In the genomic region with DNA sequence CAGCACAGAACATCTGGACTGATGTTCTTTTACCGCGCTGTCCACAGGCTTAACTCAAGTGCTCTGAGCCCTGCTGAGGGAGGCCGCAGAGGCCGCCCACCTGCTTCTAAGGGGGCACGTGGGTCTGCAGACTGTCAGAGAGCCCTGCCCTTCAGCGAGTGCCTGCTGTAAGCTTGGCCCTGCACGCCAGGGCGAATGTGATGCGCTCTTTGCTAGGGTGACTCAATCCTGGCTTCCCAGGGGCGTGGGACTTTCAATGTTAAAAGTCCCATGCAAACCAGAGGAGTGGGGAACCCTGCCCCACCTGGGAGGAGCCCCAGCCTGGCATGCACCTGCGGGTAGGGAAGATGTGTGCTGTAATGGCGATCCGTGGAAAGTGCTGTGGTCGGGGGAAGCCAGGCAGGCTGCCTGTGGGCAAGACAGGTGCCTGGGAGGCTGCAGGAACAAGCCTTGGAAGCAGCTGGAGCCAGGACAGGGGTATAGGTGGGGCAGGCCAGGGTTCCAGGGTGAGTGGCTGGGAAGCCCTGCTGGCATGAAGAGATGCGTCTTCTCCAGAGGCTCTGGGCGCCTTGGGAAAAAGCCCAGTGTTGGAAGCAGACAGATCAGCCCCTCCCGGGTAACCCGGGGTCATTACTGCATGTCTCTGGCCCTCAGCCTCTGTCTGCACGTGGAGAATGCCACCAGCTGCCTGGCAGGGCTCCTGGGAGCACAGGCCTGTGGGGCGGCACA, we compare ENCODE assay signal across 8 cellular contexts. TPM values are rescaled to one million over a fixed set of nuclear protein-coding genes. Genes with fewer than 3 reads are reported as not detected.
DNase-seq lines count a peak whose midpoint lies in the region; ATAC-seq and TF ChIP-seq lines count a peak whose summit lies in the region.

No MANE protein-coding gene starts in this region.

- H3K9me3 ChIP-seq in fibroblast of lung (ENCODE audit: control insufficient read depth, insufficient read depth, low read depth, low read length) (no peaks in the 10 kb centered on the region), aorta (ENCODE audit: control insufficient read depth, low read length) (no peaks in the 10 kb centered on the region)

- no peaks in the 10 kb centered on the region for H4K20me1 ChIP-seq in fibroblast of lung (ENCODE audit: control insufficient read depth, extremely low read depth, insufficient read depth, low read length)

- peaks cover 5% of the 10 kb centered on the region for H3K27me3 ChIP-seq in fibroblast of lung (ENCODE audit: control insufficient read depth, insufficient read depth, low read length)
- H3K27me3 ChIP-seq in aorta (ENCODE audit: control insufficient read depth in 1 of 2, insufficient read depth in 2 of 2, low read length in 1 of 2), result no peaks in the 10 kb centered on the region

- H3K27ac ChIP-seq in fibroblast of lung (ENCODE audit: insufficient read depth, low read length), result no peak overlapping the region
- H3K27ac ChIP-seq in aorta (ENCODE audit: low read depth in 1 of 2, low read length in 2 of 2), result peak overlapping the region in 1 of 2 donors; percentile 2

- peak overlapping the region; percentile 37 for H2AFZ ChIP-seq in fibroblast of lung (ENCODE audit: low read length)

- CTCF ChIA-PET in activated CD8-positive, alpha-beta T cell treated with anti-CD3 and anti-CD28 coated beads for 36 hours (lab: Charles Lee), result interaction anchor here (0.9 to 3.9 kb wide), 7 partner anchors 12 to 260 kb away, joined by 3 to 30 read pairs (median 3); no protein-coding TSS in a partner anchor

- ATAC-seq in GM21737 (IDR thresholded peaks at IDR 0.05; ENCODE audit: unreplicated experiment), result peak; percentile 25
- ATAC-seq in activated CD8-positive, alpha-beta T cell treated with anti-CD3 and anti-CD28 coated beads for 36 hours, result peak; percentile 67
- ATAC-seq in aorta (ENCODE audit: low FRiP score), result peak; percentile 24

- H3K4me2 ChIP-seq in fibroblast of lung (ENCODE audit: extremely low read depth, insufficient read depth, low read length), result peak overlapping the region; percentile 87

- H3K4me1 Mint-ChIP-seq in activated CD8-positive, alpha-beta T cell treated with anti-CD3 and anti-CD28 coated beads for 36 hours (ENCODE audit: low read depth), result peaks cover 47% of the 10 kb centered on the region

- H3K36me3 ChIP-seq in fibroblast of lung (ENCODE audit: control insufficient read depth, insufficient read depth, low read length) (peaks cover 2% of the 10 kb centered on the region), aorta (ENCODE audit: control insufficient read depth in 1 of 2, insufficient read depth in 2 of 2, low read length in 1 of 2) (no peaks in the 10 kb centered on the region)

- peaks cover 14% of the 10 kb centered on the region for H3K36me3 Mint-ChIP-seq in activated CD8-positive, alpha-beta T cell treated with anti-CD3 and anti-CD28 coated beads for 36 hours (ENCODE audit: low read depth)

- no peaks in the 10 kb centered on the region for H3K9me3 Mint-ChIP-seq in activated CD8-positive, alpha-beta T cell treated with anti-CD3 and anti-CD28 coated beads for 36 hours

- H3K4me1 ChIP-seq in fibroblast of lung (ENCODE audit: control insufficient read depth, extremely low read depth, insufficient read depth, low read length), result peaks cover 20% of the 10 kb centered on the region
- no peaks in the 10 kb centered on the region for H3K4me1 ChIP-seq in aorta (ENCODE audit: control insufficient read depth in 1 of 2, insufficient read depth in 2 of 2, low read length in 2 of 2)

- no peak for TF ChIP-seq CTCF in activated CD8-positive, alpha-beta T cell treated with anti-CD3 and anti-CD28 coated beads for 36 hours (IDR thresholded peaks at IDR 0.05)
- no peak for TF ChIP-seq CTCF in fibroblast of lung (conservative IDR thresholded peaks at IDR 0.05 in 1 of 2, IDR thresholded peaks at IDR 0.05 in 1 of 2; ENCODE audit: low read depth in 1 of 2, low read length in 2 of 2)

- H3K27ac Mint-ChIP-seq in activated CD8-positive, alpha-beta T cell treated with anti-CD3 and anti-CD28 coated beads for 36 hours, result peak overlapping the region; percentile 63

- H3K4me3 Mint-ChIP-seq in activated CD8-positive, alpha-beta T cell treated with anti-CD3 and anti-CD28 coated beads for 36 hours, result peak overlapping the region; percentile 81

- DNase-seq in GM03348 (ENCODE audit: low spot score), result peak; percentile 66
- peak; percentile 52 for DNase-seq in LHCN-M2 (ENCODE audit: low read depth)
- DNase-seq in activated CD8-positive, alpha-beta T cell treated with anti-CD3 and anti-CD28 coated beads for 36 hours, result peak; percentile 92
- DNase-seq in fibroblast of lung (ENCODE audit: low read depth in 2 of 2), result peak; percentile 23 to 48
- DNase-seq in occipital lobe (lab: John Stamatoyannopoulos, UW), result peak; percentile 34
- peak in 1 of 2 donors; percentile 71 for DNase-seq in aorta
- no peak for DNase-seq in NCI-H345 treated with DMSO at 0.1 percent for 48 hours (lab: John Stamatoyannopoulos, UW; ENCODE audit: unreplicated experiment)

- no peak overlapping the region for H3K9ac ChIP-seq in fibroblast of lung (ENCODE audit: insufficient read depth, low read length)

- peaks cover 34% of the 10 kb centered on the region for H3K79me2 ChIP-seq in fibroblast of lung (ENCODE audit: control insufficient read depth, insufficient read depth, low read length)

- peaks cover 7% of the 10 kb centered on the region for H3K27me3 Mint-ChIP-seq in activated CD8-positive, alpha-beta T cell treated with anti-CD3 and anti-CD28 coated beads for 36 hours

- WGBS in aorta, 2 donors, result 5 to 8% methylated on average over 20 of the region's 20 CpGs

- H3K4me3 ChIP-seq in fibroblast of lung (replicated peaks in 1 of 4; ENCODE audit: control extremely low read depth in 1 of 4, insufficient read depth in 1 of 4, low read depth in 3 of 4, low read length in 4 of 4) (peak overlapping the region; percentile 6 to 91 (median 25)), aorta (ENCODE audit: low read length in 2 of 2) (no peak overlapping the region)

- POLR2A ChIA-PET in activated CD8-positive, alpha-beta T cell treated with anti-CD3 and anti-CD28 coated beads for 36 hours (lab: Charles Lee), result interaction anchor here (1.1 to 11.3 kb wide), 4 partner anchors 8 to 57 kb away, joined by 3 to 138 read pairs (median 8); a partner anchor contains a TSS

- intact Hi-C loops in activated CD8-positive, alpha-beta T cell treated with anti-CD3 and anti-CD28 coated beads for 36 hours (cut with micrococcal nuclease), result no loop called here
- intact Hi-C loops in aorta (cut with DNase I), result loop anchor here (5.0 to 10.0 kb wide), 3 partner anchors 58 to 335 kb away; a partner anchor contains a TSS

RNA-seq across cellular contexts. Expression of a gene that starts 0.6 kb away (rescaled TPM):
- 22.4 and 30.0 TPM in 2 replicates for total RNA-seq in LHCN-M2 (2014; rRNA removed)
- 13.9 TPM for polyA plus RNA-seq in LHCN-M2 (2012)
- 10 to 100 TPM; 39.0 to 40.6 TPM for total RNA-seq in activated CD8-positive, alpha-beta T cell treated with anti-CD3 and anti-CD28 coated beads for 36 hours
- 16.9 and 17.0 TPM in 2 replicates for total RNA-seq in fibroblast of lung
- 8.5 and 10.4 TPM in 2 replicates for polyA plus RNA-seq in fibroblast of lung
- 9.1 and 13.2 TPM in 2 replicates for polyA plus RNA-seq in fibroblast of lung (2012)
- polyA minus RNA-seq in fibroblast of lung (ENCODE audit: low replicate concordance), result 8.0 and 16.1 TPM in 2 replicates
- 26.0 TPM for total RNA-seq in occipital lobe
- 10 to 100 TPM; 19.6 to 28.2 TPM for total RNA-seq in aorta
- polyA plus RNA-seq in aorta, result 10 to 100 TPM in 1 of 2 donors, 1 to 10 TPM in 1; 5.5 to 22.2 TPM

RNA-seq across cellular contexts. Expression of a gene that starts 3.1 kb away (rescaled TPM):
- total RNA-seq in LHCN-M2 (2014; rRNA removed) (not detected in 2 replicates), fibroblast of lung (not detected in 2 replicates), occipital lobe (25.4 TPM), aorta (1 to 10 TPM in 1 of 2 donors, under 1 TPM in 1; 0.36 to 2.1 TPM)
- polyA plus RNA-seq in LHCN-M2 (2012), result not detected
- total RNA-seq in activated CD8-positive, alpha-beta T cell treated with anti-CD3 and anti-CD28 coated beads for 36 hours, result not detected
- polyA plus RNA-seq in fibroblast of lung (not detected in 2 replicates), aorta (not detected)
- not detected in 2 replicates for polyA plus RNA-seq in fibroblast of lung (2012)
- polyA minus RNA-seq in fibroblast of lung (ENCODE audit: low replicate concordance), result not detected in 2 replicates

RNA-seq across cellular contexts. Expression of a gene that starts 29.2 kb away (rescaled TPM):
- total RNA-seq in LHCN-M2 (2014; rRNA removed), result 13.1 TPM in 2 replicates
- polyA plus RNA-seq in LHCN-M2 (2012), result 8.9 TPM
- total RNA-seq in activated CD8-positive, alpha-beta T cell treated with anti-CD3 and anti-CD28 coated beads for 36 hours, result 100 to 1,000 TPM; 134 to 140 TPM
- 76.3 and 85.0 TPM in 2 replicates for total RNA-seq in fibroblast of lung
- 9.9 and 15.2 TPM in 2 replicates for polyA plus RNA-seq in fibroblast of lung
- polyA plus RNA-seq in fibroblast of lung (2012), result 15.5 and 21.0 TPM in 2 replicates
- 12.9 and 16.3 TPM in 2 replicates for polyA minus RNA-seq in fibroblast of lung (ENCODE audit: low replicate concordance)
- 2.0 TPM for total RNA-seq in occipital lobe
- 10 to 100 TPM; 33.9 to 89.1 TPM for total RNA-seq in aorta
- 100 to 1,000 TPM in 1 of 2 donors, 10 to 100 TPM in 1; 55.7 to 137 TPM for polyA plus RNA-seq in aorta

RNA-seq across cellular contexts. Expression of a gene that starts 50.9 kb away (rescaled TPM):
- total RNA-seq in LHCN-M2 (2014; rRNA removed) (0.06 TPM in 1 of 2 replicates, not detected in the other), fibroblast of lung (under 0.01 and 0.17 TPM in 2 replicates), occipital lobe (4.2 TPM), aorta (1 to 10 TPM in 1 of 2 donors, under 1 TPM in 1; 0.71 to 1.6 TPM)
- 0.09 TPM for polyA plus RNA-seq in LHCN-M2 (2012)
- 1 to 10 TPM; 2.9 to 6.0 TPM for total RNA-seq in activated CD8-positive, alpha-beta T cell treated with anti-CD3 and anti-CD28 coated beads for 36 hours
- polyA plus RNA-seq in fibroblast of lung (0.02 and 0.10 TPM in 2 replicates), aorta (not detected)
- 0.10 TPM in 1 of 2 replicates, not detected in the other for polyA plus RNA-seq in fibroblast of lung (2012)
- polyA minus RNA-seq in fibroblast of lung (ENCODE audit: low replicate concordance), result not detected in 2 replicates

RNA-seq across cellular contexts. Expression of a gene that starts 59.6 kb away (rescaled TPM):
- 39.6 and 40.7 TPM in 2 replicates for total RNA-seq in LHCN-M2 (2014; rRNA removed)
- polyA plus RNA-seq in LHCN-M2 (2012), result 31.1 TPM
- 10 to 100 TPM; 39.1 to 43.6 TPM for total RNA-seq in activated CD8-positive, alpha-beta T cell treated with anti-CD3 and anti-CD28 coated beads for 36 hours
- 8.0 and 11.7 TPM in 2 replicates for total RNA-seq in fibroblast of lung
- polyA plus RNA-seq in fibroblast of lung, result 13.8 and 19.2 TPM in 2 replicates
- 21.5 and 31.0 TPM in 2 replicates for polyA plus RNA-seq in fibroblast of lung (2012)
- polyA minus RNA-seq in fibroblast of lung (ENCODE audit: low replicate concordance), result 15.9 and 23.2 TPM in 2 replicates
- total RNA-seq in occipital lobe, result 11.9 TPM
- 10 to 100 TPM in 1 of 2 donors, 1 to 10 TPM in 1; 7.1 to 15.1 TPM for total RNA-seq in aorta
- polyA plus RNA-seq in aorta, result 1 to 10 TPM; 6.4 to 7.8 TPM

Comparison
In these comparisons a context has a peak if more than half of its experiments do, and no peak if none do; other contexts are left out.
1. H3K4me3 ChIP-seq: peak in fibroblast of lung (4 of 4); none in aorta (0 of 2).
2. Peak in every context shown above with its lines, with median percentiles within 50 percentile points of each other: ATAC-seq.